Comparison of ENCODE assay signal across 1 cellular context in the genomic region with DNA sequence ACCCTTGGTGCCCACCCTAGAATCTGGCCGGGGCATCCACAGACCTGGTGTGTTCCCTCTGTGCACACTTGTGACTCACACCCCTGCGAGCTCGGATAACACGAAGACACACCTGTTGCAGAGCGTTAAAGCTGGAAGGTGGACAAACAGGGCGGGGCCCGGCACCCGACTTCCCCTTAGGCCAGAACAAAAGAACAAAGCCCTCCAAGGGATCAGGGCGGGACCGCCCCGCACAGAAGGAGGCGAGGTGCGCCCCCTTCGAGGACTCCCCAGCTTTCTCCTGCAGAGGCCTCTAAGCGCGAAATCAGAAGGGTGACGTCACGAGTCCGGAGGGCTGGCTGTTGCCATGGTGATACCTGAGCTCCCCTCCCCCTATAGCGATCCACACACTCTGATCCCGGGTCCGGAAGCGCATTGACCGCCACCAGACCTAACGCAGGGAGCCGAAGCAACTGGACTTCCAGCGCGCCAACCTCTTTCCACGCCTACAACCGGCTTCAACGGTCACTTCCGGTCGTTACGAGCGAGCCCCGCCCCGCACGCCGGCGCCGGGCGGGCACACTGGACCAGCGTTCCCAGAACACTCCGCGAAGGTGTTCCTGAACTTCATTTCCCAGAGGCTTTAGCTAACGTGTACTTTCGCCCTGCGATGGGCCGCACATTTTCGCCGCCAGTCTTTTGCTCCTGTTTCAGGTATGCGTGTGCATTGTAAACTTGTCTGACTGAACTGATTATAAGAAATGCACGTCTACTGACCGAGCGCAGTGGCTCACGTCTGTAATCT.
TF ChIP-seq lines count a peak whose summit lies in the region.

A gene (minus strand): TSS at position 489 of the 784 bp plus-strand sequence. CDS start 811 bp downstream, outside the sequence.

TF ChIP-seq in HepG2, 621 proteins besides CTCF, POLR2A, EP300 and RAD21 (continued from another document and continues in another):
- TF ChIP-seq, protein P1, sequence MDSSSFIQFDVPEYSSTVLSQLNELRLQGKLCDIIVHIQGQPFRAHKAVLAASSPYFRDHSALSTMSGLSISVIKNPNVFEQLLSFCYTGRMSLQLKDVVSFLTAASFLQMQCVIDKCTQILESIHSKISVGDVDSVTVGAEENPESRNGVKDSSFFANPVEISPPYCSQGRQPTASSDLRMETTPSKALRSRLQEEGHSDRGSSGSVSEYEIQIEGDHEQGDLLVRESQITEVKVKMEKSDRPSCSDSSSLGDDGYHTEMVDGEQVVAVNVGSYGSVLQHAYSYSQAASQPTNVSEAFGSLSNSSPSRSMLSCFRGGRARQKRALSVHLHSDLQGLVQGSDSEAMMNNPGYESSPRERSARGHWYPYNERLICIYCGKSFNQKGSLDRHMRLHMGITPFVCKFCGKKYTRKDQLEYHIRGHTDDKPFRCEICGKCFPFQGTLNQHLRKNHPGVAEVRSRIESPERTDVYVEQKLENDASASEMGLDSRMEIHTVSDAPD (CRISPR knock-in tag; IDR thresholded peaks at IDR 0.05) = peak; percentile 75; the same call in 1 of the 2 replicates
- TF ChIP-seq ZNF615 (CRISPR knock-in tag; IDR thresholded peaks at IDR 0.05; ENCODE audit: borderline replicate concordance) (peak; percentile 96; the same call in 1 of the 2 replicates), MYNN (CRISPR knock-in tag; IDR thresholded peaks at IDR 0.05; ENCODE audit: low read depth) (no peak), MXD4 (CRISPR knock-in tag; IDR thresholded peaks at IDR 0.05) (peak; percentile 91), MAZ (IDR thresholded peaks at IDR 0.05; ENCODE audit: borderline replicate concordance, low read depth, low read length) (peak; percentile 79; the same call in 1 of the 2 replicates), MAZ (CRISPR knock-in tag; IDR thresholded peaks at IDR 0.05; ENCODE audit: low read depth) (peak; percentile 97), ZNF652 (CRISPR knock-in tag; IDR thresholded peaks at IDR 0.05; ENCODE audit: borderline replicate concordance, low read depth) (no peak; the same call in 1 of the 2 replicates), MTF2 (CRISPR knock-in tag; IDR thresholded peaks at IDR 0.05; ENCODE audit: borderline replicate concordance) (no peak), HIVEP1 (CRISPR knock-in tag; IDR thresholded peaks at IDR 0.05) (peak; percentile 73; the same call in 1 of the 2 replicates), ZNF329 (CRISPR knock-in tag; IDR thresholded peaks at IDR 0.05; ENCODE audit: low read depth) (peak; percentile 74), ZZZ3 (CRISPR knock-in tag; IDR thresholded peaks at IDR 0.05; ENCODE audit: borderline replicate concordance) (peak; percentile 81; the same call in 1 of the 2 replicates), AGO2 (optimal IDR thresholded peaks at IDR 0.05; ENCODE audit: low read depth, low read length) (no peak), PHB2 (IDR thresholded peaks at IDR 0.05; ENCODE audit: partially characterized antibody) (no peak), ETV6 (CRISPR knock-in tag; conservative IDR thresholded peaks at IDR 0.05) (no peak; the same call in 1 of the 2 replicates), ZBTB21 (CRISPR knock-in tag; IDR thresholded peaks at IDR 0.05) (peak; percentile 87), ZNF674 (CRISPR knock-in tag; IDR thresholded peaks at IDR 0.05; ENCODE audit: low read depth) (0 out of 2 replicates have a peak, but pooled peaks have one; percentile 58), ZNF263 (CRISPR knock-in tag; IDR thresholded peaks at IDR 0.05) (peak; percentile 23; the same call in 1 of the 2 replicates), IRF2 (CRISPR knock-in tag; IDR thresholded peaks at IDR 0.05) (peak; percentile 98), ZNF282 (IDR thresholded peaks at IDR 0.05; ENCODE audit: partially characterized antibody) (no peak), ZNF75D (CRISPR knock-in tag; IDR thresholded peaks at IDR 0.05; ENCODE audit: borderline replicate concordance) (no peak)
- TF ChIP-seq, protein P2, sequence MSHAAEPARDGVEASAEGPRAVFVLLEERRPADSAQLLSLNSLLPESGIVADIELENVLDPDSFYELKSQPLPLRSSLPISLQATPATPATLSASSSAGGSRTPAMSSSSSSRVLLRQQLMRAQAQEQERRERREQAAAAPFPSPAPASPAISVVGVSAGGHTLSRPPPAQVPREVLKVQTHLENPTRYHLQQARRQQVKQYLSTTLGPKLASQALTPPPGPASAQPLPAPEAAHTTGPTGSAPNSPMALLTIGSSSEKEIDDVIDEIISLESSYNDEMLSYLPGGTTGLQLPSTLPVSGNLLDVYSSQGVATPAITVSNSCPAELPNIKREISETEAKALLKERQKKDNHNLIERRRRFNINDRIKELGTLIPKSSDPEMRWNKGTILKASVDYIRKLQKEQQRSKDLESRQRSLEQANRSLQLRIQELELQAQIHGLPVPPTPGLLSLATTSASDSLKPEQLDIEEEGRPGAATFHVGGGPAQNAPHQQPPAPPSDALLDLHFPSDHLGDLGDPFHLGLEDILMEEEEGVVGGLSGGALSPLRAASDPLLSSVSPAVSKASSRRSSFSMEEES (CRISPR knock-in tag; IDR thresholded peaks at IDR 0.05) = peak; percentile 60
- TF ChIP-seq, protein P3, sequence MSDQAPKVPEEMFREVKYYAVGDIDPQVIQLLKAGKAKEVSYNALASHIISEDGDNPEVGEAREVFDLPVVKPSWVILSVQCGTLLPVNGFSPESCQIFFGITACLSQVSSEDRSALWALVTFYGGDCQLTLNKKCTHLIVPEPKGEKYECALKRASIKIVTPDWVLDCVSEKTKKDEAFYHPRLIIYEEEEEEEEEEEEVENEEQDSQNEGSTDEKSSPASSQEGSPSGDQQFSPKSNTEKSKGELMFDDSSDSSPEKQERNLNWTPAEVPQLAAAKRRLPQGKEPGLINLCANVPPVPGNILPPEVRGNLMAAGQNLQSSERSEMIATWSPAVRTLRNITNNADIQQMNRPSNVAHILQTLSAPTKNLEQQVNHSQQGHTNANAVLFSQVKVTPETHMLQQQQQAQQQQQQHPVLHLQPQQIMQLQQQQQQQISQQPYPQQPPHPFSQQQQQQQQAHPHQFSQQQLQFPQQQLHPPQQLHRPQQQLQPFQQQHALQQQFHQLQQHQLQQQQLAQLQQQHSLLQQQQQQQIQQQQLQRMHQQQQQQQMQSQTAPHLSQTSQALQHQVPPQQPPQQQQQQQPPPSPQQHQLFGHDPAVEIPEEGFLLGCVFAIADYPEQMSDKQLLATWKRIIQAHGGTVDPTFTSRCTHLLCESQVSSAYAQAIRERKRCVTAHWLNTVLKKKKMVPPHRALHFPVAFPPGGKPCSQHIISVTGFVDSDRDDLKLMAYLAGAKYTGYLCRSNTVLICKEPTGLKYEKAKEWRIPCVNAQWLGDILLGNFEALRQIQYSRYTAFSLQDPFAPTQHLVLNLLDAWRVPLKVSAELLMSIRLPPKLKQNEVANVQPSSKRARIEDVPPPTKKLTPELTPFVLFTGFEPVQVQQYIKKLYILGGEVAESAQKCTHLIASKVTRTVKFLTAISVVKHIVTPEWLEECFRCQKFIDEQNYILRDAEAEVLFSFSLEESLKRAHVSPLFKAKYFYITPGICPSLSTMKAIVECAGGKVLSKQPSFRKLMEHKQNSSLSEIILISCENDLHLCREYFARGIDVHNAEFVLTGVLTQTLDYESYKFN (CRISPR knock-in tag; conservative IDR thresholded peaks at IDR 0.05) = peak; percentile 91
- TF ChIP-seq, protein P4, sequence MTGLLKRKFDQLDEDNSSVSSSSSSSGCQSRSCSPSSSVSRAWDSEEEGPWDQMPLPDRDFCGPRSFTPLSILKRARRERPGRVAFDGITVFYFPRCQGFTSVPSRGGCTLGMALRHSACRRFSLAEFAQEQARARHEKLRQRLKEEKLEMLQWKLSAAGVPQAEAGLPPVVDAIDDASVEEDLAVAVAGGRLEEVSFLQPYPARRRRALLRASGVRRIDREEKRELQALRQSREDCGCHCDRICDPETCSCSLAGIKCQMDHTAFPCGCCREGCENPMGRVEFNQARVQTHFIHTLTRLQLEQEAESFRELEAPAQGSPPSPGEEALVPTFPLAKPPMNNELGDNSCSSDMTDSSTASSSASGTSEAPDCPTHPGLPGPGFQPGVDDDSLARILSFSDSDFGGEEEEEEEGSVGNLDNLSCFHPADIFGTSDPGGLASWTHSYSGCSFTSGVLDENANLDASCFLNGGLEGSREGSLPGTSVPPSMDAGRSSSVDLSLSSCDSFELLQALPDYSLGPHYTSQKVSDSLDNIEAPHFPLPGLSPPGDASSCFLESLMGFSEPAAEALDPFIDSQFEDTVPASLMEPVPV (CRISPR knock-in tag; IDR thresholded peaks at IDR 0.05) = peak; percentile 84
- TF ChIP-seq, protein P5, sequence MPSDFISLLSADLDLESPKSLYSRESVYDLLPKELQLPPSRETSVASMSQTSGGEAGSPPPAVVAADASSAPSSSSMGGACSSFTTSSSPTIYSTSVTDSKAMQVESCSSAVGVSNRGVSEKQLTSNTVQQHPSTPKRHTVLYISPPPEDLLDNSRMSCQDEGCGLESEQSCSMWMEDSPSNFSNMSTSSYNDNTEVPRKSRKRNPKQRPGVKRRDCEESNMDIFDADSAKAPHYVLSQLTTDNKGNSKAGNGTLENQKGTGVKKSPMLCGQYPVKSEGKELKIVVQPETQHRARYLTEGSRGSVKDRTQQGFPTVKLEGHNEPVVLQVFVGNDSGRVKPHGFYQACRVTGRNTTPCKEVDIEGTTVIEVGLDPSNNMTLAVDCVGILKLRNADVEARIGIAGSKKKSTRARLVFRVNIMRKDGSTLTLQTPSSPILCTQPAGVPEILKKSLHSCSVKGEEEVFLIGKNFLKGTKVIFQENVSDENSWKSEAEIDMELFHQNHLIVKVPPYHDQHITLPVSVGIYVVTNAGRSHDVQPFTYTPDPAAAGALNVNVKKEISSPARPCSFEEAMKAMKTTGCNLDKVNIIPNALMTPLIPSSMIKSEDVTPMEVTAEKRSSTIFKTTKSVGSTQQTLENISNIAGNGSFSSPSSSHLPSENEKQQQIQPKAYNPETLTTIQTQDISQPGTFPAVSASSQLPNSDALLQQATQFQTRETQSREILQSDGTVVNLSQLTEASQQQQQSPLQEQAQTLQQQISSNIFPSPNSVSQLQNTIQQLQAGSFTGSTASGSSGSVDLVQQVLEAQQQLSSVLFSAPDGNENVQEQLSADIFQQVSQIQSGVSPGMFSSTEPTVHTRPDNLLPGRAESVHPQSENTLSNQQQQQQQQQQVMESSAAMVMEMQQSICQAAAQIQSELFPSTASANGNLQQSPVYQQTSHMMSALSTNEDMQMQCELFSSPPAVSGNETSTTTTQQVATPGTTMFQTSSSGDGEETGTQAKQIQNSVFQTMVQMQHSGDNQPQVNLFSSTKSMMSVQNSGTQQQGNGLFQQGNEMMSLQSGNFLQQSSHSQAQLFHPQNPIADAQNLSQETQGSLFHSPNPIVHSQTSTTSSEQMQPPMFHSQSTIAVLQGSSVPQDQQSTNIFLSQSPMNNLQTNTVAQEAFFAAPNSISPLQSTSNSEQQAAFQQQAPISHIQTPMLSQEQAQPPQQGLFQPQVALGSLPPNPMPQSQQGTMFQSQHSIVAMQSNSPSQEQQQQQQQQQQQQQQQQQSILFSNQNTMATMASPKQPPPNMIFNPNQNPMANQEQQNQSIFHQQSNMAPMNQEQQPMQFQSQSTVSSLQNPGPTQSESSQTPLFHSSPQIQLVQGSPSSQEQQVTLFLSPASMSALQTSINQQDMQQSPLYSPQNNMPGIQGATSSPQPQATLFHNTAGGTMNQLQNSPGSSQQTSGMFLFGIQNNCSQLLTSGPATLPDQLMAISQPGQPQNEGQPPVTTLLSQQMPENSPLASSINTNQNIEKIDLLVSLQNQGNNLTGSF (CRISPR knock-in tag; IDR thresholded peaks at IDR 0.05) = no peak; the same call in none of the 2 replicates
- TF ChIP-seq, protein P6, sequence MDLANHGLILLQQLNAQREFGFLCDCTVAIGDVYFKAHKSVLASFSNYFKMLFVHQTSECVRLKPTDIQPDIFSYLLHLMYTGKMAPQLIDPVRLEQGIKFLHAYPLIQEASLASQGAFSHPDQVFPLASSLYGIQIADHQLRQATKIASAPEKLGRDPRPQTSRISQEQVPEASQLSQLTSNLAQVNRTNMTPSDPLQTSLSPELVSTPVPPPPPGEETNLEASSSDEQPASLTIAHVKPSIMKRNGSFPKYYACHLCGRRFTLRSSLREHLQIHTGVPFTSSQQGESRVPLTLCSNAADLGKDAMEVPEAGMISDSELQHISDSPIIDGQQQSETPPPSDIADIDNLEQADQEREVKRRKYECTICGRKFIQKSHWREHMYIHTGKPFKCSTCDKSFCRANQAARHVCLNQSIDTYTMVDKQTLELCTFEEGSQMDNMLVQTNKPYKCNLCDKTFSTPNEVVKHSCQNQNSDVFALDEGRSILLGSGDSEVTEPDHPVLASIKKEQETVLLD (CRISPR knock-in tag; IDR thresholded peaks at IDR 0.05; ENCODE audit: low read depth) = no peak
- TF ChIP-seq, protein P7, sequence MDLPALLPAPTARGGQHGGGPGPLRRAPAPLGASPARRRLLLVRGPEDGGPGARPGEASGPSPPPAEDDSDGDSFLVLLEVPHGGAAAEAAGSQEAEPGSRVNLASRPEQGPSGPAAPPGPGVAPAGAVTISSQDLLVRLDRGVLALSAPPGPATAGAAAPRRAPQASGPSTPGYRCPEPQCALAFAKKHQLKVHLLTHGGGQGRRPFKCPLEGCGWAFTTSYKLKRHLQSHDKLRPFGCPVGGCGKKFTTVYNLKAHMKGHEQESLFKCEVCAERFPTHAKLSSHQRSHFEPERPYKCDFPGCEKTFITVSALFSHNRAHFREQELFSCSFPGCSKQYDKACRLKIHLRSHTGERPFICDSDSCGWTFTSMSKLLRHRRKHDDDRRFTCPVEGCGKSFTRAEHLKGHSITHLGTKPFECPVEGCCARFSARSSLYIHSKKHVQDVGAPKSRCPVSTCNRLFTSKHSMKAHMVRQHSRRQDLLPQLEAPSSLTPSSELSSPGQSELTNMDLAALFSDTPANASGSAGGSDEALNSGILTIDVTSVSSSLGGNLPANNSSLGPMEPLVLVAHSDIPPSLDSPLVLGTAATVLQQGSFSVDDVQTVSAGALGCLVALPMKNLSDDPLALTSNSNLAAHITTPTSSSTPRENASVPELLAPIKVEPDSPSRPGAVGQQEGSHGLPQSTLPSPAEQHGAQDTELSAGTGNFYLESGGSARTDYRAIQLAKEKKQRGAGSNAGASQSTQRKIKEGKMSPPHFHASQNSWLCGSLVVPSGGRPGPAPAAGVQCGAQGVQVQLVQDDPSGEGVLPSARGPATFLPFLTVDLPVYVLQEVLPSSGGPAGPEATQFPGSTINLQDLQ (CRISPR knock-in tag; IDR thresholded peaks at IDR 0.05) = peak; percentile 96
- TF ChIP-seq, protein P8, sequence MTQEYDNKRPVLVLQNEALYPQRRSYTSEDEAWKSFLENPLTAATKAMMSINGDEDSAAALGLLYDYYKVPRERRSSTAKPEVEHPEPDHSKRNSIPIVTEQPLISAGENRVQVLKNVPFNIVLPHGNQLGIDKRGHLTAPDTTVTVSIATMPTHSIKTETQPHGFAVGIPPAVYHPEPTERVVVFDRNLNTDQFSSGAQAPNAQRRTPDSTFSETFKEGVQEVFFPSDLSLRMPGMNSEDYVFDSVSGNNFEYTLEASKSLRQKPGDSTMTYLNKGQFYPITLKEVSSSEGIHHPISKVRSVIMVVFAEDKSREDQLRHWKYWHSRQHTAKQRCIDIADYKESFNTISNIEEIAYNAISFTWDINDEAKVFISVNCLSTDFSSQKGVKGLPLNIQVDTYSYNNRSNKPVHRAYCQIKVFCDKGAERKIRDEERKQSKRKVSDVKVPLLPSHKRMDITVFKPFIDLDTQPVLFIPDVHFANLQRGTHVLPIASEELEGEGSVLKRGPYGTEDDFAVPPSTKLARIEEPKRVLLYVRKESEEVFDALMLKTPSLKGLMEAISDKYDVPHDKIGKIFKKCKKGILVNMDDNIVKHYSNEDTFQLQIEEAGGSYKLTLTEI (CRISPR knock-in tag; conservative IDR thresholded peaks at IDR 0.05) = no peak
- TF ChIP-seq, protein P9, sequence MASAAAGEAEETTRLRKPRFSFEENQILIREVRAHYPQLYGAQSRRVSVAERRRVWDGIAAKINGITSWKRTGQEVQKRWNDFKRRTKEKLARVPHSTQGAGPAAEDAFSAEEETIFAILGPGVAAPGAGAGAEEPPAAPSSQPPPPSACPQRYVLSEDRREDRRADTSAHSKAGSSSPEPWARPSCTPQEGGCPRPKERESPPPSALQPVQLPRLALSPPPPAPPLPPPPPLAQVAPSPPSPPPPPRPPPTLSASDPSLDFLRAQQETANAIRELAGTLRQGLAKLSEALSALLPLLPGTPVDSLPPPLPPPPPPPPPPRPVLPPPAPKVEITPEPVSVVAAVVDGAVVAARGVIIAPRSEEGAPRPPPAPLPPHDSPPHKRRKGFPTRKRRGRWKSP (CRISPR knock-in tag; IDR thresholded peaks at IDR 0.05) = peak; percentile 69; the same call in 1 of the 2 replicates
